In the genomic region with DNA sequence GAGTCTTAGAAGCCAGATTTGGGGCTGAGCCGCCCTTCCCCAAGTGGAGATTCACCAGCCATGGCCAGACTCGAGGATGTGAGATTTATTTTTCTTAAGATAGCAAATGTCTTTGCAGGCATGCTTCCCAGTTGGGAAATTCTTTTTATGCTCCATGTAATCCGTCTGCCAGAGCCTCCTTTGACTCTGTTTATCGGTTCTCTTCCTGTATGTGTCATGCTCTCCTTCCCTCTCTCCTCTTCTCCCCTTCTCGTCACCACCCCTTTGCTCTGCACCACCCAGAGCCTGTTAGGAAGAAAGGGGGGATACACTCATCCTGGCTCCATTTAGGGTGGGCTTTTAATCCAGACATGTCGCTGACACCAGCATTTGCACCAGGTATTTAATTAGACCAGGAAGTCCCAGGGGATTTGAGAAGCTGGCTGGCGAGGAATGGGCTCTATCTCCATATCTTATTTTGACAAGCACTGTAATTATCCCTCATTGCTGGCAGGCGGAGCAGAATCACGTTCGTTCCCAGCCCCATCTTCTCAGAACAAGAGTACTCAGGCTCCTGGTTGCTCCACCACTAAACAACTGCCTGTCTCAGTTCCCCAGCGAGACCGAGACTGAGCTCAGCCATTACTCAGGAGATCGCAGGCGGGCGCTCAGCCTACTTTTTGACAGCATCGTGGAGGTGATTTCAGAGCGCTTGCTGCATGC, we compare ENCODE assay signal across 16 cellular contexts. TPM values are rescaled to one million over a fixed set of nuclear protein-coding genes. Genes with fewer than 3 reads are reported as not detected.
DNase-seq lines count a peak whose midpoint lies in the region; ATAC-seq, FAIRE-seq and TF ChIP-seq lines count a peak whose summit lies in the region.
"Had no signal": no experiment of that assay in that cellular context is flagged by ENCODE, and none has a peak within 500 bp of the region (broad histone marks: within the 10 kb centered on the region; RNA-seq: fewer than 3 reads in every experiment).

No MANE protein-coding gene starts in this region.

- TF ChIP-seq RAD21 in liver (IDR thresholded peaks at IDR 0.05) (no peak), HepG2 (CRISPR knock-in tag; IDR thresholded peaks at IDR 0.05) (no peak)

- no peaks in the 10 kb centered on the region for H3K9me3 ChIP-seq in liver (ENCODE audit: control insufficient read depth in 4 of 4, low read length in 3 of 4)
- no peaks in the 10 kb centered on the region for H3K9me3 ChIP-seq in HepG2 (ENCODE audit: low read length)
- no peaks in the 10 kb centered on the region for H3K9me3 ChIP-seq in astrocyte (ENCODE audit: insufficient read depth, low read depth, low read length)
- H3K9me3 ChIP-seq in left lung: no peaks in the 10 kb centered on the region
- peaks cover 0 to 4% of the 10 kb centered on the region in 2 donors for H3K9me3 ChIP-seq in neuronal stem cell (replicated peaks in 1 of 2; ENCODE audit: control insufficient read depth in 2 of 2, insufficient read depth in 1 of 2, low read depth in 1 of 2, low read length in 2 of 2)
- H3K9me3 ChIP-seq: adrenal gland, ovary had no signal

- no peak overlapping the region for H3K4me3 Mint-ChIP-seq in astrocyte (ENCODE audit: unreplicated experiment)

- no peak overlapping the region for H2BK120ac ChIP-seq in neuronal stem cell (ENCODE audit: low read depth, low read length)

- CTCF ChIA-PET in HepG2 (lab: Yijun Ruan, JAX; ENCODE audit: low intra/inter-chr PET ratio, low total read pairs): no interaction called here

- H3K4me3 ChIP-seq in liver (ENCODE audit: low read depth in 1 of 3, low read length in 3 of 3) (no peak overlapping the region), HepG2 (replicated peaks in 1 of 3; ENCODE audit: insufficient read depth in 1 of 3, low read depth in 2 of 3, low read length in 3 of 3) (no peak overlapping the region), astrocyte (ENCODE audit: insufficient read depth, low read depth, low read length) (no peak overlapping the region), left lung (no peak overlapping the region), neuronal stem cell (ENCODE audit: low read length in 2 of 2) (no peak overlapping the region)
- H3K4me3 ChIP-seq: adrenal gland, ovary had no signal

- no peak overlapping the region for H3K14ac ChIP-seq in neuronal stem cell (ENCODE audit: low read length)

- H2AK5ac ChIP-seq in neuronal stem cell (ENCODE audit: low read depth, low read length): no peak overlapping the region

- H3K36me3 ChIP-seq in liver (ENCODE audit: control insufficient read depth in 4 of 4, insufficient read depth in 3 of 4, low read depth in 1 of 4, low read length in 3 of 4) (no peaks in the 10 kb centered on the region), HepG2 (replicated peaks in 1 of 2; ENCODE audit: control insufficient read depth in 1 of 2, insufficient read depth in 2 of 2, low read length in 2 of 2) (no peaks in the 10 kb centered on the region), astrocyte (ENCODE audit: insufficient read depth, low read length) (no peaks in the 10 kb centered on the region), left lung (no peaks in the 10 kb centered on the region), neuronal stem cell (replicated peaks in 1 of 2; ENCODE audit: control insufficient read depth in 2 of 2, insufficient read depth in 2 of 2, low read length in 2 of 2) (no peaks in the 10 kb centered on the region)
- H3K36me3 ChIP-seq: adrenal gland, ovary had no signal

- H3K18ac ChIP-seq in neuronal stem cell (ENCODE audit: low read length): no peak overlapping the region

- DNase-seq in HepG2 (ENCODE audit: low spot score) (no peak), astrocyte (ENCODE audit: low read depth) (peak; percentile 66), left lung (no peak), dermis blood vessel endothelial cell (no peak), neuronal stem cell (ENCODE audit: low spot score) (no peak)
- DNase-seq: activated CD8-positive, alpha-beta memory T cell treated with anti-CD3 and anti-CD28 coated beads, Interleukin-2, amount 50 U/mL, for 4 hours; DMS153; effector CD4-positive, alpha-beta T cell; NCI-H446 had no signal

- no peak overlapping the region for H4K91ac ChIP-seq in neuronal stem cell (ENCODE audit: low read depth, low read length, poor library complexity)

- H3K27me3 ChIP-seq in liver (ENCODE audit: control insufficient read depth in 4 of 4, insufficient read depth in 4 of 4, low read length in 3 of 4): peaks cover 0 to 7% (median 0%) of the 10 kb centered on the region in 4 donors
- H3K27me3 ChIP-seq in HepG2 (ENCODE audit: control insufficient read depth in 1 of 2, insufficient read depth in 2 of 2, low read length in 2 of 2): peaks cover 0 to 5% of the 10 kb centered on the region in 2 experiments; a peak in 3 of 5 replicates
- H3K27me3 ChIP-seq in astrocyte (ENCODE audit: insufficient read depth, low read length): peaks cover 5% of the 10 kb centered on the region
- peaks cover 0 to 39% of the 10 kb centered on the region in 2 donors for H3K27me3 ChIP-seq in left lung
- peaks cover 0 to 3% (median 0%) of the 10 kb centered on the region in 3 experiments for H3K27me3 ChIP-seq in neuronal stem cell (ENCODE audit: control insufficient read depth in 3 of 3, insufficient read depth in 3 of 3, low read depth in 1 of 3, low read length in 3 of 3)
- H3K27me3 ChIP-seq: adrenal gland, ovary had no signal

- in situ Hi-C loops in HepG2 (cut with HindIII; ENCODE audit: extremely low pct_ligation_motif_present, low pct_unique_long_range_greater_than_20kb): no loop called here

- TF ChIP-seq EP300 in HepG2 (IDR thresholded peaks at IDR 0.05; ENCODE audit: low read depth in 2 of 2, low read length in 2 of 2) (no peak), HepG2 (CRISPR knock-in tag; IDR thresholded peaks at IDR 0.05; ENCODE audit: borderline replicate concordance) (no peak)

- H3K4me2 ChIP-seq in HepG2 (ENCODE audit: low read depth, low read length) (no peak overlapping the region), astrocyte (ENCODE audit: low read length) (peak overlapping the region; percentile 24), neuronal stem cell (ENCODE audit: insufficient read depth, low read length, poor library complexity, severe bottlenecking) (no peak overlapping the region)

- H3K9ac ChIP-seq in liver (ENCODE audit: low read depth in 1 of 2, low read length in 2 of 2): no peak overlapping the region
- H3K9ac ChIP-seq in HepG2 (ENCODE audit: insufficient read depth, low read depth, low read length): no peak overlapping the region
- H3K9ac ChIP-seq in astrocyte (ENCODE audit: low read length): no peak overlapping the region
- H3K9ac ChIP-seq in neuronal stem cell (ENCODE audit: low read depth, low read length, poor library complexity): no peak overlapping the region

- no TSS peak for BruUV-seq in HepG2 (replicated peaks; lab: Mats Ljungman, UMichigan)

- no peaks in the 10 kb centered on the region for H3K9me3 Mint-ChIP-seq in astrocyte (ENCODE audit: unreplicated experiment)

- H3K27me3 Mint-ChIP-seq in astrocyte (ENCODE audit: low read depth, unreplicated experiment): peaks cover 16% of the 10 kb centered on the region

- H3K79me1 ChIP-seq in neuronal stem cell (ENCODE audit: low read depth, low read length): no peaks in the 10 kb centered on the region

- FAIRE-seq in HepG2 (lab: Jason Lieb, UNC): no peak
- no peak for FAIRE-seq in astrocyte (lab: Jason Lieb, UNC)
- FAIRE-seq: GM12892, TTC549 had no signal

- 63% methylated on average over 17 of the region's 17 CpGs for WGBS in liver
- WGBS in HepG2 (ENCODE audit: low lambda C conversion rate): 1% methylated on average over 11 of the region's 17 CpGs
- no CpG with 5 or more reads among the region's 17 CpGs for whole genome bisulfite sequencing in neuronal stem cell (ENCODE audit: extremely low coverage in 2 of 2, insufficient read length in 2 of 2, insufficient replicate concordance in 1 of 2), 2 donors

- no peak overlapping the region for H2BK5ac ChIP-seq in neuronal stem cell (ENCODE audit: low read length)

- H3K27ac ChIP-seq in liver (ENCODE audit: low read depth in 1 of 2, low read length in 2 of 2): peak overlapping the region; percentile 35 to 46
- no peak overlapping the region for H3K27ac ChIP-seq in HepG2 (ENCODE audit: extremely low read length, insufficient read depth, low read length)
- no peak overlapping the region for H3K27ac ChIP-seq in astrocyte (ENCODE audit: low read depth, low read length)
- H3K27ac ChIP-seq in left lung: no peak overlapping the region
- H3K27ac ChIP-seq in neuronal stem cell (replicated peaks; ENCODE audit: low read length): no peak overlapping the region
- H3K27ac ChIP-seq: ovary had no signal

- H2BK12ac ChIP-seq in neuronal stem cell (ENCODE audit: low read length): no peak overlapping the region

- TF ChIP-seq POLR2A in HepG2 (IDR thresholded peaks at IDR 0.05; ENCODE audit: insufficient read depth in 1 of 2, low read depth in 2 of 2, low read length in 2 of 2): no peak

- no peak overlapping the region for H3K27ac Mint-ChIP-seq in astrocyte (ENCODE audit: unreplicated experiment)

- no peak overlapping the region for H2BK15ac ChIP-seq in neuronal stem cell (ENCODE audit: low read length)

- H3K4ac ChIP-seq in neuronal stem cell (ENCODE audit: low read length): no peak overlapping the region

- H4K8ac ChIP-seq in neuronal stem cell (ENCODE audit: low read depth, low read length): no peak overlapping the region

- POLR2A ChIA-PET in HepG2 (lab: Yijun Ruan, JAX): no interaction called here

- H3K4me1 Mint-ChIP-seq in astrocyte (ENCODE audit: low read depth, unreplicated experiment): peaks cover 15% of the 10 kb centered on the region

- H3K36me3 Mint-ChIP-seq in astrocyte (ENCODE audit: low read depth, unreplicated experiment): no peaks in the 10 kb centered on the region

- H3K4me1 ChIP-seq in liver (ENCODE audit: control insufficient read depth in 4 of 4, insufficient read depth in 4 of 4, low read length in 3 of 4) (no peaks in the 10 kb centered on the region), HepG2 (ENCODE audit: insufficient read depth, low read length) (no peaks in the 10 kb centered on the region), astrocyte (ENCODE audit: insufficient read depth, low read length) (peaks cover 21% of the 10 kb centered on the region), left lung (peaks cover 0 to 10% of the 10 kb centered on the region in 2 donors), neuronal stem cell (ENCODE audit: control insufficient read depth in 2 of 2, insufficient read depth in 1 of 2, low read depth in 1 of 2, low read length in 2 of 2) (peaks cover 0 to 6% of the 10 kb centered on the region in 2 donors)

- intact Hi-C loops in HepG2 (cut with micrococcal nuclease; ENCODE audit: unreplicated experiment) (no loop called here), left lung (cut with DNase I) (no loop called here)

- H3K23ac ChIP-seq in neuronal stem cell (ENCODE audit: low read depth, low read length, poor library complexity): no peak overlapping the region

- H2AFZ ChIP-seq in HepG2 (ENCODE audit: low read length) (no peak overlapping the region), astrocyte (ENCODE audit: low read depth, low read length) (no peak overlapping the region), neuronal stem cell (ENCODE audit: low read length) (no peak overlapping the region)

- H4K20me1 ChIP-seq in HepG2 (ENCODE audit: insufficient read depth, low read length) (no peaks in the 10 kb centered on the region), astrocyte (ENCODE audit: insufficient read depth, low read length) (no peaks in the 10 kb centered on the region)

- TF ChIP-seq CTCF in liver (IDR thresholded peaks at IDR 0.05; ENCODE audit: low read depth, low read length, missing input control) (no peak), HepG2 (CRISPR knock-in tag; IDR thresholded peaks at IDR 0.05) (no peak), astrocyte (IDR thresholded peaks at IDR 0.05; ENCODE audit: insufficient read depth, low read depth, low read length) (no peak), left lung (IDR thresholded peaks at IDR 0.05) (no peak)

- no peak for ATAC-seq in HepG2
- peak; percentile 48 for ATAC-seq in left lung
- no peak for ATAC-seq in HG03354 (IDR thresholded peaks at IDR 0.05; ENCODE audit: poor library complexity, severe bottlenecking, unreplicated experiment)
- no peak for ATAC-seq in HG02885 (IDR thresholded peaks at IDR 0.05; ENCODE audit: poor library complexity, unreplicated experiment)

- H3K79me2 ChIP-seq in HepG2 (ENCODE audit: insufficient read depth, low read length) (no peaks in the 10 kb centered on the region), astrocyte (ENCODE audit: insufficient read depth, low read length) (no peaks in the 10 kb centered on the region)

RNA-seq across cellular contexts. Expression of a gene that starts 50.9 kb away (rescaled TPM):
- total RNA-seq in liver (under 1 TPM; 0.08 to 0.23 TPM), HepG2 (2016; rRNA removed; fragmentation: Illumina TruSeq; extraction: Trizol) (not detected in 2 replicates), astrocyte (0.45 and 0.60 TPM in 2 replicates), left lung (under 1 TPM; 0.35 to 0.52 TPM), dermis blood vessel endothelial cell (20.8 and 24.1 TPM in 2 replicates)
- polyA plus RNA-seq in liver (not detected), HepG2 (2011; rRNA removed) (not detected in 2 replicates)
- not detected in 2 replicates for total RNA-seq in HepG2 (2016; cell fraction: cytosol; rRNA removed; fragmentation: Illumina TruSeq; extraction: Trizol; ENCODE audit: low read depth)
- total RNA-seq in HepG2 (2016; cell fraction: insoluble cytoplasmic fraction; rRNA removed; fragmentation: Illumina TruSeq; extraction: Trizol): not detected in 2 replicates
- total RNA-seq in HepG2 (2016; cell fraction: membrane; rRNA removed; fragmentation: Illumina TruSeq; extraction: Trizol): not detected in 2 replicates
- not detected in 2 replicates for total RNA-seq in HepG2 (2016; cell fraction: nucleus; rRNA removed; fragmentation: Illumina TruSeq; extraction: Trizol)
- not detected in 2 replicates for polyA plus RNA-seq in HepG2 (2011; cell fraction: cytosol; rRNA removed)
- polyA plus RNA-seq in HepG2 (2011; cell fraction: nucleus; rRNA removed): not detected in 2 replicates
- not detected in 2 replicates for polyA plus RNA-seq in HepG2 (2012)
- polyA plus RNA-seq in HepG2 (2016; cell fraction: cytosol; fragmentation: Illumina TruSeq; extraction: Trizol; ENCODE audit: low read depth): not detected in 2 replicates
- not detected in 2 replicates for polyA plus RNA-seq in HepG2 (2016; cell fraction: insoluble cytoplasmic fraction; fragmentation: Illumina TruSeq; extraction: Trizol; ENCODE audit: low read depth)
- not detected in 2 replicates for polyA plus RNA-seq in HepG2 (2016; cell fraction: membrane; fragmentation: Illumina TruSeq; extraction: Trizol; ENCODE audit: low read depth)
- not detected in 2 replicates for polyA plus RNA-seq in HepG2 (2016; cell fraction: nucleus; fragmentation: Illumina TruSeq; extraction: Trizol; ENCODE audit: insufficient read depth, low read depth)
- polyA minus RNA-seq in HepG2 (2011; rRNA and poly(A)+ RNA removed; ENCODE audit: low replicate concordance): not detected in 2 replicates
- polyA minus RNA-seq in HepG2 (2011; cell fraction: cytosol; rRNA and poly(A)+ RNA removed): not detected in 2 replicates
- polyA minus RNA-seq in HepG2 (2011; cell fraction: nucleus; rRNA and poly(A)+ RNA removed): not detected in 2 replicates
- 6.2 TPM for polyA plus RNA-seq in neuronal stem cell (2013, experiment 1 of 2)
- 6.7 TPM for polyA plus RNA-seq in neuronal stem cell (2013, experiment 2 of 2)

Comparison
In these comparisons a context has a peak if more than half of its experiments do, and no peak if none do; other contexts are left out.
1. H3K27ac ChIP-seq: peak in liver (2 of 2); none in HepG2 (single experiment), astrocyte (single experiment), left lung (0 of 2) and neuronal stem cell (single experiment).
2. RNA of a gene that starts 50.9 kb away (total RNA-seq): 20.8 to 24.1 TPM in dermis blood vessel endothelial cell; 0.35 to 0.52 TPM in left lung, 0.45 to 0.60 TPM in astrocyte, 0.08 to 0.23 TPM in liver and not detected in HepG2; every median in the first group is over 10 times any median in the second.